18 cellular contexts compared by ENCODE assay signal in genomic region chr19:48484247-48484893, GRCh38. TPM values are rescaled to one million over a fixed set of nuclear protein-coding genes. Genes with fewer than 3 reads are reported as not detected.
DNase-seq lines count a peak whose midpoint lies in the region; ATAC-seq and TF ChIP-seq lines count a peak whose summit lies in the region.
"Had no signal": no experiment of that assay in that cellular context is flagged by ENCODE, and none has a peak within 500 bp of the region (broad histone marks: within the 10 kb centered on the region; RNA-seq: fewer than 3 reads in every experiment).

No MANE protein-coding gene starts in this region.

- H3K4me3 ChIP-seq in HCT116 (replicated peaks in 1 of 2; ENCODE audit: low read depth in 1 of 2, low read length in 2 of 2) (no peak overlapping the region), endodermal cell (ENCODE audit: low read length) (no peak overlapping the region)
- H3K4me3 ChIP-seq: PC-9 had no signal

- POLR2A ChIA-PET in HCT116 (lab: Charles Lee) = no interaction called here

- no peak overlapping the region for H3K4me3 Mint-ChIP-seq in activated T-cell treated with anti-CD3 and anti-CD28 coated beads, Interleukin-2, amount 50 U/mL, for 24 hours
- H3K4me3 Mint-ChIP-seq in activated T-cell treated with anti-CD3 and anti-CD28 coated beads, Interleukin-2, amount 50 U/mL, for 72 hours = no peak overlapping the region
- H3K4me3 Mint-ChIP-seq in brain (no peak overlapping the region), neural crest cell (peak overlapping the region; percentile 65), endodermal cell (no peak overlapping the region)
- no peak overlapping the region for H3K4me3 Mint-ChIP-seq in activated CD8-positive, alpha-beta memory T cell treated with anti-CD3 and anti-CD28 coated beads, Interleukin-2, amount 10 ng/mL, durations not matched to agents 7 days and 5 days
- H3K4me3 Mint-ChIP-seq: CD4-positive, alpha-beta memory T cell; IgD-negative memory B cell had no signal

- H3K9me3 ChIP-seq in HCT116 (ENCODE audit: control insufficient read depth in 1 of 2, insufficient read depth in 1 of 2, low read depth in 1 of 2, low read length in 2 of 2) (no peaks in the 10 kb centered on the region), endodermal cell (ENCODE audit: control insufficient read depth, low read length) (no peaks in the 10 kb centered on the region)

- H3K9ac ChIP-seq in HCT116 (ENCODE audit: low read length) = no peak overlapping the region
- H3K9ac ChIP-seq in endodermal cell (ENCODE audit: extremely low read depth, low read length, poor library complexity, severe bottlenecking) = no peak overlapping the region

- no peak overlapping the region for H2AFZ ChIP-seq in HCT116 (ENCODE audit: low read depth, low read length, poor library complexity, severe bottlenecking)
- H2AFZ ChIP-seq: PC-9 had no signal

- no peaks in the 10 kb centered on the region for H3K27me3 ChIP-seq in HCT116 (ENCODE audit: insufficient read depth, low read length)
- no peaks in the 10 kb centered on the region for H3K27me3 ChIP-seq in endodermal cell (ENCODE audit: control insufficient read depth, insufficient read depth, low read length, poor library complexity, severe bottlenecking)

- H3K27ac ChIP-seq in HCT116 (ENCODE audit: low read depth, low read length) (peak overlapping the region; percentile 16; the same call in 1 of the 2 replicates), endodermal cell (ENCODE audit: low read depth, low read length) (no peak overlapping the region)
- H3K27ac ChIP-seq: PC-9 had no signal

- DNase-seq in activated T-cell treated with anti-CD3 and anti-CD28 coated beads, Interleukin-2, amount 50 U/mL, for 24 hours = no peak
- no peak for DNase-seq in activated T-cell treated with anti-CD3 and anti-CD28 coated beads, Interleukin-2, amount 50 U/mL, for 72 hours
- DNase-seq in HCT116 (ENCODE audit: low read depth, low spot score) (no peak), neural crest cell (ENCODE audit: low read depth, low spot score) (no peak), endodermal cell (no peak)
- DNase-seq in activated CD8-positive, alpha-beta memory T cell treated with anti-CD3 and anti-CD28 coated beads, Interleukin-2, amount 10 ng/mL, durations not matched to agents 7 days and 5 days = no peak
- DNase-seq: 8988T; CD4-positive, alpha-beta memory T cell; DMS79; GOT3; NCI-H1417 treated with DMSO at 0.1 percent for 48 hours; NCI-H2029; NCI-H510A; PC-9 had no signal

- H3K4me1 Mint-ChIP-seq in activated T-cell treated with anti-CD3 and anti-CD28 coated beads, Interleukin-2, amount 50 U/mL, for 24 hours (ENCODE audit: low read depth) = peaks cover 22% of the 10 kb centered on the region
- peaks cover 18% of the 10 kb centered on the region for H3K4me1 Mint-ChIP-seq in activated T-cell treated with anti-CD3 and anti-CD28 coated beads, Interleukin-2, amount 50 U/mL, for 72 hours (ENCODE audit: low read depth)
- H3K4me1 Mint-ChIP-seq in brain = peaks cover 31% of the 10 kb centered on the region
- peaks cover 25% of the 10 kb centered on the region for H3K4me1 Mint-ChIP-seq in neural crest cell
- peaks cover 15% of the 10 kb centered on the region for H3K4me1 Mint-ChIP-seq in activated CD8-positive, alpha-beta memory T cell treated with anti-CD3 and anti-CD28 coated beads, Interleukin-2, amount 10 ng/mL, durations not matched to agents 7 days and 5 days
- H3K4me1 Mint-ChIP-seq in endodermal cell = no peaks in the 10 kb centered on the region

- H3K36me3 ChIP-seq in HCT116 (ENCODE audit: control insufficient read depth in 1 of 2, insufficient read depth in 2 of 2, low read length in 2 of 2) (peaks cover 2 to 14% of the 10 kb centered on the region in 2 experiments; a peak in 1 of 4 replicates), endodermal cell (ENCODE audit: control insufficient read depth, insufficient read depth, low read length) (peaks cover 20% of the 10 kb centered on the region)

- intact Hi-C loops in HCT116 (cut with micrococcal nuclease) = no loop called here

- RAD21 ChIA-PET in HCT116 (lab: Charles Lee; ENCODE audit: low non-redundant PET in 1 of 2, low total read pairs in 2 of 2, uncharacterized antibody in 2 of 2, unreplicated experiment in 2 of 2) = no interaction called here

- WGBS in endodermal cell (ENCODE audit: insufficient coverage in 1 of 2, insufficient read length in 1 of 2), 2 experiments = 93 to 95% methylated on average over 9 to 16 of the region's 16 CpGs

- peak overlapping the region; percentile 4 for H3K27ac Mint-ChIP-seq in activated T-cell treated with anti-CD3 and anti-CD28 coated beads, Interleukin-2, amount 50 U/mL, for 24 hours
- no peak overlapping the region for H3K27ac Mint-ChIP-seq in activated T-cell treated with anti-CD3 and anti-CD28 coated beads, Interleukin-2, amount 50 U/mL, for 72 hours
- H3K27ac Mint-ChIP-seq in brain (peak overlapping the region; percentile 56 to 98 (median 80)), neural crest cell (ENCODE audit: unreplicated experiment) (peak overlapping the region; percentile 2), endodermal cell (no peak overlapping the region)
- H3K27ac Mint-ChIP-seq in activated CD8-positive, alpha-beta memory T cell treated with anti-CD3 and anti-CD28 coated beads, Interleukin-2, amount 10 ng/mL, durations not matched to agents 7 days and 5 days = no peak overlapping the region
- H3K27ac Mint-ChIP-seq: CD4-positive, alpha-beta memory T cell had no signal

- H4K20me1 ChIP-seq in HCT116 (ENCODE audit: insufficient read depth) = no peaks in the 10 kb centered on the region

- peaks cover 14% of the 10 kb centered on the region for H3K79me2 ChIP-seq in HCT116 (ENCODE audit: insufficient read depth, low read length)

- H3K4me1 ChIP-seq in HCT116 (ENCODE audit: control insufficient read depth in 1 of 2, insufficient read depth in 2 of 2, low read length in 2 of 2) = peaks cover 33 to 63% of the 10 kb centered on the region in 2 experiments
- H3K4me1 ChIP-seq in endodermal cell (ENCODE audit: control insufficient read depth, insufficient read depth, low read length) = no peaks in the 10 kb centered on the region

- no TSS peak for BruUV-seq in HCT116 (replicated peaks; lab: Mats Ljungman, UMichigan)

- peaks cover 4% of the 10 kb centered on the region for H3K36me3 Mint-ChIP-seq in activated T-cell treated with anti-CD3 and anti-CD28 coated beads, Interleukin-2, amount 50 U/mL, for 24 hours (ENCODE audit: low read depth)
- H3K36me3 Mint-ChIP-seq in activated T-cell treated with anti-CD3 and anti-CD28 coated beads, Interleukin-2, amount 50 U/mL, for 72 hours (ENCODE audit: insufficient read depth in 2 of 2) = no peaks in the 10 kb centered on the region
- H3K36me3 Mint-ChIP-seq in brain (peaks cover 53% of the 10 kb centered on the region), neural crest cell (ENCODE audit: low read depth) (peaks cover 16% of the 10 kb centered on the region), endodermal cell (ENCODE audit: low read depth) (peaks cover 39% of the 10 kb centered on the region)
- H3K36me3 Mint-ChIP-seq in activated CD8-positive, alpha-beta memory T cell treated with anti-CD3 and anti-CD28 coated beads, Interleukin-2, amount 10 ng/mL, durations not matched to agents 7 days and 5 days = no peaks in the 10 kb centered on the region
- H3K36me3 Mint-ChIP-seq: IgD-negative memory B cell had no signal

- no peak for ATAC-seq in activated T-cell treated with anti-CD3 and anti-CD28 coated beads, Interleukin-2, amount 50 U/mL, for 72 hours (replicated peaks in 1 of 2)
- no peak for ATAC-seq in HCT116
- no peak for ATAC-seq in HG02678 (IDR thresholded peaks at IDR 0.05; ENCODE audit: unreplicated experiment)
- ATAC-seq in activated CD8-positive, alpha-beta memory T cell treated with anti-CD3 and anti-CD28 coated beads, Interleukin-2, amount 10 ng/mL, durations not matched to agents 7 days and 5 days = no peak

- TF ChIP-seq CTCF in HCT116 (IDR thresholded peaks at IDR 0.05 in 2 of 3, conservative IDR thresholded peaks at IDR 0.05 in 1 of 3; ENCODE audit: borderline replicate concordance in 1 of 3, insufficient read depth in 1 of 3, low read depth in 2 of 3, low read length in 2 of 3) = no peak
- TF ChIP-seq CTCF in brain (conservative IDR thresholded peaks at IDR 0.05) = no peak
- TF ChIP-seq CTCF in neural crest cell (conservative IDR thresholded peaks at IDR 0.05) = no peak
- no peak for TF ChIP-seq CTCF in endodermal cell (conservative IDR thresholded peaks at IDR 0.05)

- CTCF ChIA-PET in HCT116 (lab: Charles Lee) = no interaction called here
- CTCF ChIA-PET in activated CD8-positive, alpha-beta memory T cell treated with anti-CD3 and anti-CD28 coated beads, Interleukin-2, amount 10 ng/mL, durations not matched to agents 7 days and 5 days (lab: Charles Lee) = no interaction called here

- H3K9me2 ChIP-seq in HCT116 (ENCODE audit: insufficient read depth) = no peaks in the 10 kb centered on the region

- no peaks in the 10 kb centered on the region for H3K27me3 Mint-ChIP-seq in activated T-cell treated with anti-CD3 and anti-CD28 coated beads, Interleukin-2, amount 50 U/mL, for 24 hours
- no peaks in the 10 kb centered on the region for H3K27me3 Mint-ChIP-seq in activated T-cell treated with anti-CD3 and anti-CD28 coated beads, Interleukin-2, amount 50 U/mL, for 72 hours (ENCODE audit: low read depth)
- no peaks in the 10 kb centered on the region for H3K27me3 Mint-ChIP-seq in brain
- peaks cover 45% of the 10 kb centered on the region for H3K27me3 Mint-ChIP-seq in neural crest cell (ENCODE audit: low read depth)
- H3K27me3 Mint-ChIP-seq in activated CD8-positive, alpha-beta memory T cell treated with anti-CD3 and anti-CD28 coated beads, Interleukin-2, amount 10 ng/mL, durations not matched to agents 7 days and 5 days = no peaks in the 10 kb centered on the region
- H3K27me3 Mint-ChIP-seq in endodermal cell (ENCODE audit: insufficient read depth) = peaks cover 19% of the 10 kb centered on the region
- H3K27me3 Mint-ChIP-seq: CD4-positive, alpha-beta memory T cell had no signal

- no peak overlapping the region for H3K4me2 ChIP-seq in HCT116 (ENCODE audit: low read length)
- H3K4me2 ChIP-seq: PC-9 had no signal

- no peak for TF ChIP-seq RAD21 in HCT116 (IDR thresholded peaks at IDR 0.05; ENCODE audit: low read depth)

- TF ChIP-seq POLR2A in HCT116 (IDR thresholded peaks at IDR 0.05; ENCODE audit: borderline replicate concordance, extremely low read depth, insufficient read depth, insufficient read length) = no peak

- no peaks in the 10 kb centered on the region for H3K9me3 Mint-ChIP-seq in activated T-cell treated with anti-CD3 and anti-CD28 coated beads, Interleukin-2, amount 50 U/mL, for 24 hours
- H3K9me3 Mint-ChIP-seq in activated T-cell treated with anti-CD3 and anti-CD28 coated beads, Interleukin-2, amount 50 U/mL, for 72 hours = no peaks in the 10 kb centered on the region
- peaks cover 0 to 2% (median 0%) of the 10 kb centered on the region in 5 experiments for H3K9me3 Mint-ChIP-seq in brain
- no peaks in the 10 kb centered on the region for H3K9me3 Mint-ChIP-seq in neural crest cell
- H3K9me3 Mint-ChIP-seq in activated CD8-positive, alpha-beta memory T cell treated with anti-CD3 and anti-CD28 coated beads, Interleukin-2, amount 10 ng/mL, durations not matched to agents 7 days and 5 days (ENCODE audit: low read depth) = no peaks in the 10 kb centered on the region
- H3K9me3 Mint-ChIP-seq in endodermal cell = no peaks in the 10 kb centered on the region
- H3K9me3 Mint-ChIP-seq: CD4-positive, alpha-beta memory T cell; IgD-negative memory B cell had no signal

RNA-seq across cellular contexts. Expression of gene CYTH2, which starts 15.2 kb away (rescaled TPM):
- total RNA-seq in activated T-cell treated with anti-CD3 and anti-CD28 coated beads, Interleukin-2, amount 50 U/mL, for 72 hours = 10 to 100 TPM; 59.4 to 68.3 TPM
- total RNA-seq in HCT116 (2021; ENCODE audit: unreplicated experiment) = 75.3 TPM
- polyA plus RNA-seq in HCT116 (2012) = 49.9 and 58.4 TPM in 2 replicates
- 108 TPM for polyA plus RNA-seq in brain (ENCODE audit: insufficient read depth, low read depth, low replicate concordance)
- 172 and 196 TPM in 2 replicates for total RNA-seq in neural crest cell
- 10 to 100 TPM; 42.5 to 47.8 TPM for total RNA-seq in activated CD8-positive, alpha-beta memory T cell treated with anti-CD3 and anti-CD28 coated beads, Interleukin-2, amount 10 ng/mL, durations not matched to agents 7 days and 5 days
- total RNA-seq in endodermal cell = 100 to 1,000 TPM; 106 to 133 TPM
- polyA plus RNA-seq in endodermal cell (2013, experiment 1 of 2) = 133 TPM
- 112 TPM for polyA plus RNA-seq in endodermal cell (2013, experiment 2 of 2)

RNA-seq across cellular contexts. Expression of gene LMTK3, which starts 27.3 kb away (rescaled TPM):
- total RNA-seq in activated T-cell treated with anti-CD3 and anti-CD28 coated beads, Interleukin-2, amount 50 U/mL, for 72 hours = 1 to 10 TPM; 6.0 to 6.6 TPM
- total RNA-seq in HCT116 (2021; ENCODE audit: unreplicated experiment) (19.9 TPM), neural crest cell (3.1 and 3.3 TPM in 2 replicates), endodermal cell (10 to 100 TPM; 11.1 to 14.5 TPM)
- 8.9 and 12.1 TPM in 2 replicates for polyA plus RNA-seq in HCT116 (2012)
- polyA plus RNA-seq in brain (ENCODE audit: insufficient read depth, low read depth, low replicate concordance) = 27.6 TPM
- total RNA-seq in activated CD8-positive, alpha-beta memory T cell treated with anti-CD3 and anti-CD28 coated beads, Interleukin-2, amount 10 ng/mL, durations not matched to agents 7 days and 5 days = 1 to 10 TPM; 3.5 to 5.3 TPM
- 9.3 TPM for polyA plus RNA-seq in endodermal cell (2013, experiment 1 of 2)
- 7.6 TPM for polyA plus RNA-seq in endodermal cell (2013, experiment 2 of 2)
- polyA plus RNA-seq: BJ, IgD-negative memory B cell had no signal

RNA-seq across cellular contexts. Expression of gene KCNJ14, which starts 29.0 kb away (rescaled TPM):
- total RNA-seq in activated T-cell treated with anti-CD3 and anti-CD28 coated beads, Interleukin-2, amount 50 U/mL, for 72 hours = 1 to 10 TPM; 3.2 to 5.0 TPM
- total RNA-seq in HCT116 (2021; ENCODE audit: unreplicated experiment) = 2.5 TPM
- polyA plus RNA-seq in HCT116 (2012) = 1.1 and 1.6 TPM in 2 replicates
- polyA plus RNA-seq in brain (ENCODE audit: insufficient read depth, low read depth, low replicate concordance) = 0.80 TPM
- total RNA-seq in neural crest cell = 1.5 and 2.0 TPM in 2 replicates
- 1 to 10 TPM in 1 of 2 experiments, under 1 TPM in 1; 0.85 to 1.5 TPM for total RNA-seq in activated CD8-positive, alpha-beta memory T cell treated with anti-CD3 and anti-CD28 coated beads, Interleukin-2, amount 10 ng/mL, durations not matched to agents 7 days and 5 days
- 1 to 10 TPM in 1 of 2 donors, under 1 TPM in 1; 0.73 to 1.1 TPM for total RNA-seq in endodermal cell
- polyA plus RNA-seq in endodermal cell (2013, experiment 1 of 2) = 0.43 TPM
- 0.62 TPM for polyA plus RNA-seq in endodermal cell (2013, experiment 2 of 2)

RNA-seq across cellular contexts. Expression of gene GRWD1, which starts 38.6 kb away (rescaled TPM):
- total RNA-seq in activated T-cell treated with anti-CD3 and anti-CD28 coated beads, Interleukin-2, amount 50 U/mL, for 72 hours = 10 to 100 TPM; 27.0 to 38.2 TPM
- total RNA-seq in HCT116 (2021; ENCODE audit: unreplicated experiment) (64.8 TPM), neural crest cell (52.1 and 56.1 TPM in 2 replicates), endodermal cell (10 to 100 TPM; 36.6 to 39.2 TPM)
- polyA plus RNA-seq in HCT116 (2012) = 25.1 and 25.5 TPM in 2 replicates
- polyA plus RNA-seq in brain (ENCODE audit: insufficient read depth, low read depth, low replicate concordance) = 20.4 TPM
- total RNA-seq in activated CD8-positive, alpha-beta memory T cell treated with anti-CD3 and anti-CD28 coated beads, Interleukin-2, amount 10 ng/mL, durations not matched to agents 7 days and 5 days = 10 to 100 TPM; 37.9 to 58.7 TPM
- 15.0 TPM for polyA plus RNA-seq in endodermal cell (2013, experiment 1 of 2)
- polyA plus RNA-seq in endodermal cell (2013, experiment 2 of 2) = 15.6 TPM

Comparison
In these comparisons a context has a peak if more than half of its experiments do, and no peak if none do; other contexts are left out.
1. H3K27ac Mint-ChIP-seq: peak in activated T-cell treated with anti-CD3 and anti-CD28 coated beads, Interleukin-2, amount 50 U/mL, for 24 hours (single experiment), brain (5 of 5) and neural crest cell (single experiment); none in activated T-cell treated with anti-CD3 and anti-CD28 coated beads, Interleukin-2, amount 50 U/mL, for 72 hours (single experiment), activated CD8-positive, alpha-beta memory T cell treated with anti-CD3 and anti-CD28 coated beads, Interleukin-2, amount 10 ng/mL, durations not matched to agents 7 days and 5 days (single experiment) and endodermal cell (single experiment).